12 cellular contexts compared by ENCODE assay signal in genomic region chr1:237124856-237125462, GRCh38.
DNase-seq lines count a peak whose midpoint lies in the region; ATAC-seq and TF ChIP-seq lines count a peak whose summit lies in the region.
"Had no signal": no experiment of that assay in that cellular context is flagged by ENCODE, and none has a peak within 500 bp of the region (broad histone marks: within the 10 kb centered on the region; RNA-seq: fewer than 3 reads in every experiment).

No MANE protein-coding gene starts in this region.

- H3K27ac Mint-ChIP-seq in activated CD4-positive, alpha-beta T cell treated with anti-CD3 and anti-CD28 coated beads for 36 hours = no peak overlapping the region
- H3K27ac Mint-ChIP-seq in endodermal cell = no peak overlapping the region
- H3K27ac Mint-ChIP-seq: activated naive CD4-positive, alpha-beta T cell treated with anti-CD3 and anti-CD28 coated beads, Interleukin-2, amount 50 U/mL, for 24 hours had no signal

- no peak for ATAC-seq in activated CD4-positive, alpha-beta T cell treated with anti-CD3 and anti-CD28 coated beads for 36 hours
- ATAC-seq in HG02885 (IDR thresholded peaks at IDR 0.05; ENCODE audit: poor library complexity, unreplicated experiment) = no peak

- H3K9me3 Mint-ChIP-seq in activated CD4-positive, alpha-beta T cell treated with anti-CD3 and anti-CD28 coated beads for 36 hours (ENCODE audit: low read depth) = peaks cover 11% of the 10 kb centered on the region
- H3K9me3 Mint-ChIP-seq in endodermal cell = peaks cover 36% of the 10 kb centered on the region

- TF ChIP-seq CTCF in NB4 (IDR thresholded peaks at IDR 0.05; ENCODE audit: low read depth, low read length) (peak; percentile 59), endodermal cell (conservative IDR thresholded peaks at IDR 0.05) (peak; percentile 82), tibial artery (IDR thresholded peaks at IDR 0.05) (peak; percentile 36 to 46)

- peak; percentile 7 for DNase-seq in activated CD4-positive, alpha-beta T cell treated with anti-CD3 and anti-CD28 coated beads for 36 hours
- DNase-seq in activated CD4-positive, alpha-beta T cell treated with anti-CD3 and anti-CD28 coated beads, Interleukin-2, amount 50 U/mL, for 1 hour = no peak
- peak; percentile 39 for DNase-seq in NB4 (ENCODE audit: low read depth)
- peak; percentile 65 for DNase-seq in endodermal cell
- no peak for DNase-seq in tibial artery
- DNase-seq in NCI-H526 treated with DMSO at 0.1 percent for 48 hours (lab: John Stamatoyannopoulos, UW) = no peak
- no peak for DNase-seq in stimulated activated CD4-positive, alpha-beta T cell treated with anti-CD3 and anti-CD28 coated beads, Interleukin-4, amount 100 ng/mL, for 24 hours
- DNase-seq: GOT3; NK-92 treated with Interleukin-12 subunit alpha and Interleukin-12 subunit beta, amount 100 ng/mL, for 24 hours; stimulated activated CD4-positive, alpha-beta T cell treated with anti-CD3 and anti-CD28 coated beads, Interleukin-2, amount 100 ng/mL, for 48 hours had no signal

- no peaks in the 10 kb centered on the region for H3K4me1 Mint-ChIP-seq in activated CD4-positive, alpha-beta T cell treated with anti-CD3 and anti-CD28 coated beads for 36 hours
- H3K4me1 Mint-ChIP-seq in endodermal cell = no peaks in the 10 kb centered on the region
- H3K4me1 Mint-ChIP-seq: activated naive CD4-positive, alpha-beta T cell treated with anti-CD3 and anti-CD28 coated beads, Interleukin-2, amount 50 U/mL, for 24 hours had no signal

- CTCF ChIA-PET in activated CD4-positive, alpha-beta T cell treated with anti-CD3 and anti-CD28 coated beads for 36 hours (lab: Charles Lee) = interaction anchor here (0.6 kb wide), 1 partner anchor 211 kb away, joined by 3 read pairs; no protein-coding TSS in a partner anchor

- no peaks in the 10 kb centered on the region for H3K4me1 ChIP-seq in endodermal cell (ENCODE audit: control insufficient read depth, insufficient read depth, low read length)
- peaks cover 0 to 8% (median 0%) of the 10 kb centered on the region in 4 donors for H3K4me1 ChIP-seq in tibial artery

- intact Hi-C loops in activated CD4-positive, alpha-beta T cell treated with anti-CD3 and anti-CD28 coated beads for 36 hours (cut with DNase I, micrococcal nuclease) = no loop called here
- intact Hi-C loops in tibial artery (cut with DNase I; ENCODE audit: low total_unique reads) = no loop called here

- no peak overlapping the region for H3K4me3 Mint-ChIP-seq in activated CD4-positive, alpha-beta T cell treated with anti-CD3 and anti-CD28 coated beads for 36 hours
- H3K4me3 Mint-ChIP-seq in endodermal cell = no peak overlapping the region
- H3K4me3 Mint-ChIP-seq: activated naive CD4-positive, alpha-beta T cell treated with anti-CD3 and anti-CD28 coated beads, Interleukin-2, amount 50 U/mL, for 24 hours had no signal

- peaks cover 13% of the 10 kb centered on the region for H3K9me3 ChIP-seq in endodermal cell (ENCODE audit: control insufficient read depth, low read length)
- H3K9me3 ChIP-seq in tibial artery = no peaks in the 10 kb centered on the region

- H3K27ac ChIP-seq in endodermal cell (ENCODE audit: low read depth, low read length) = no peak overlapping the region
- H3K27ac ChIP-seq in tibial artery = no peak overlapping the region

- POLR2A ChIA-PET in activated CD4-positive, alpha-beta T cell treated with anti-CD3 and anti-CD28 coated beads for 36 hours (lab: Charles Lee) = no interaction called here

- WGBS in endodermal cell (ENCODE audit: insufficient coverage in 1 of 2, insufficient read length in 1 of 2), 2 experiments = 83 to 86% methylated on average over 10 of the region's 10 CpGs

- H3K9ac ChIP-seq in endodermal cell (ENCODE audit: extremely low read depth, low read length, poor library complexity, severe bottlenecking) = no peak overlapping the region

- no peaks in the 10 kb centered on the region for H3K36me3 Mint-ChIP-seq in activated CD4-positive, alpha-beta T cell treated with anti-CD3 and anti-CD28 coated beads for 36 hours (ENCODE audit: low read depth)
- H3K36me3 Mint-ChIP-seq in endodermal cell (ENCODE audit: low read depth) = peaks cover 5% of the 10 kb centered on the region
- H3K36me3 Mint-ChIP-seq: activated naive CD4-positive, alpha-beta T cell treated with anti-CD3 and anti-CD28 coated beads, Interleukin-2, amount 50 U/mL, for 24 hours had no signal

- H3K4me3 ChIP-seq in NB4 (ENCODE audit: low read depth, low read length) (no peak overlapping the region), endodermal cell (ENCODE audit: low read length) (no peak overlapping the region), tibial artery (no peak overlapping the region)

- no peaks in the 10 kb centered on the region for H3K36me3 ChIP-seq in endodermal cell (ENCODE audit: control insufficient read depth, insufficient read depth, low read length)
- H3K36me3 ChIP-seq in tibial artery = no peaks in the 10 kb centered on the region

- H3K27me3 Mint-ChIP-seq in activated CD4-positive, alpha-beta T cell treated with anti-CD3 and anti-CD28 coated beads for 36 hours = peaks cover 8% of the 10 kb centered on the region
- no peaks in the 10 kb centered on the region for H3K27me3 Mint-ChIP-seq in endodermal cell (ENCODE audit: insufficient read depth)

- TF ChIP-seq POLR2A in NB4 (IDR thresholded peaks at IDR 0.05; ENCODE audit: extremely low read depth, insufficient read length) = no peak

- H3K27me3 ChIP-seq in endodermal cell (ENCODE audit: control insufficient read depth, insufficient read depth, low read length, poor library complexity, severe bottlenecking) (no peaks in the 10 kb centered on the region), tibial artery (no peaks in the 10 kb centered on the region)

Comparison
In these comparisons a context has a peak if more than half of its experiments do, and no peak if none do; other contexts are left out.
1. DNase-seq: peak in activated CD4-positive, alpha-beta T cell treated with anti-CD3 and anti-CD28 coated beads for 36 hours (single experiment), NB4 (single experiment) and endodermal cell (single experiment); none in activated CD4-positive, alpha-beta T cell treated with anti-CD3 and anti-CD28 coated beads, Interleukin-2, amount 50 U/mL, for 1 hour (single experiment), tibial artery (0 of 2), NCI-H526 treated with DMSO at 0.1 percent for 48 hours (single experiment) and stimulated activated CD4-positive, alpha-beta T cell treated with anti-CD3 and anti-CD28 coated beads, Interleukin-4, amount 100 ng/mL, for 24 hours (single experiment).
2. Peak in every context shown above with its lines, with median percentiles within 50 percentile points of each other: CTCF ChIP-seq.